24 cellular contexts compared by ENCODE assay signal in genomic region chr5:158736134-158736533, GRCh38.
"Had no signal": no experiment of that assay in that cellular context is flagged by ENCODE, and none has a peak within 500 bp of the region (broad histone marks: within the 10 kb centered on the region; RNA-seq: fewer than 3 reads in every experiment).

No MANE protein-coding gene starts in this region.

- DNase-seq: cerebellar nuclear complex; erythroblast; foreskin melanocyte; head of caudate nucleus; hypothalamus; kidney glomerular epithelial cell; lower lobe of right lung; midbrain; occipital lobe; retina; sigmoid colon; stimulated activated CD4-positive, alpha-beta T cell treated with anti-CD3 and anti-CD28 coated beads, Interleukin-2, amount 100 ng/mL, for 24 hours; stimulated activated CD4-positive, alpha-beta T cell treated with anti-CD3 and anti-CD28 coated beads, Interleukin-4, amount 100 ng/mL, for 4 hours; stimulated activated naive B cell treated with anti-CD40 and anti-IgM and Interleukin-4, amounts not matched to agents 10 μg/mL and 1 μg/mL and 100 μg/mL, for 72 hours; stimulated activated naive CD8-positive, alpha-beta T cell treated with anti-CD3 and anti-CD28 coated beads, Interleukin-15, amount 100 ng/mL, for 72 hours; substantia nigra; thyroid gland; upper lobe of left lung; uterus had no signal

- H3K36me3 ChIP-seq: lower lobe of right lung, prostate gland, sigmoid colon, thyroid gland, upper lobe of left lung, uterus had no signal

- H3K79me2 ChIP-seq: parathyroid adenoma had no signal

- H3K4me3 ChIP-seq: lower lobe of right lung, prostate gland, sigmoid colon, skin epidermis, thyroid gland, upper lobe of left lung, uterus had no signal

- H3K4me1 ChIP-seq: lower lobe of right lung, parathyroid adenoma, prostate gland, sigmoid colon, thyroid gland, upper lobe of left lung had no signal

- H3K9ac ChIP-seq: parathyroid adenoma had no signal

- ATAC-seq: left lobe of liver; lower lobe of right lung; natural killer cell treated with Interleukin-12 subunit alpha and Interleukin-12 subunit beta and Interleukin-15 and Interleukin-18, amount 100 ng/mL, for 72 hours; stimulated activated naive B cell treated with anti-CD40 and anti-IgM and Interleukin-4, amounts not matched to agents 10 μg/mL and 1 μg/mL and 100 μg/mL, for 72 hours; stimulated activated naive CD8-positive, alpha-beta T cell treated with anti-CD3 and anti-CD28 coated beads, Interleukin-15, amount 100 ng/mL, for 72 hours had no signal

- H3K27me3 ChIP-seq: thyroid gland, upper lobe of left lung, uterus had no signal

- H2AFZ ChIP-seq: parathyroid adenoma had no signal

- H3K9me3 ChIP-seq: lower lobe of right lung, prostate gland, sigmoid colon, thyroid gland, upper lobe of left lung, uterus had no signal

- H3K27ac ChIP-seq: lower lobe of right lung, parathyroid adenoma, prostate gland, sigmoid colon, thyroid gland, upper lobe of left lung, uterus had no signal
